ENCODE assay signal across 1 cellular context in genomic region chr9:21813575-21814473, GRCh38.
TF ChIP-seq lines count a peak whose summit lies in the region.

No MANE protein-coding gene starts in this region.

TF ChIP-seq in IMR-90, 13 proteins besides CTCF, POLR2A, EP300 and RAD21 (continued from another document):
- no peak for TF ChIP-seq USF2 (IDR thresholded peaks at IDR 0.05; ENCODE audit: low read depth, low read length)
